ENCODE assay signal across 21 cellular contexts in genomic region chr3:112747624-112748023, GRCh38.
"Had no signal": no experiment of that assay in that cellular context is flagged by ENCODE, and none has a peak within 500 bp of the region (broad histone marks: within the 10 kb centered on the region; RNA-seq: fewer than 3 reads in every experiment).

No MANE protein-coding gene starts in this region.

- H3K36me3 ChIP-seq: colonic mucosa, ovary, right atrium auricular region, sigmoid colon had no signal

- H3K9me3 Mint-ChIP-seq: naive thymus-derived CD8-positive, alpha-beta T cell; neural crest cell had no signal

- H3K4me3 Mint-ChIP-seq: naive thymus-derived CD8-positive, alpha-beta T cell; neural crest cell had no signal

- H3K27me3 Mint-ChIP-seq: naive thymus-derived CD8-positive, alpha-beta T cell had no signal

- H3K27me3 ChIP-seq: colonic mucosa, foreskin keratinocyte, hepatocyte, ovary, right atrium auricular region, sigmoid colon had no signal

- H3K36me3 Mint-ChIP-seq: naive thymus-derived CD8-positive, alpha-beta T cell had no signal

- H3K9me3 ChIP-seq: colonic mucosa, ovary, right atrium auricular region, sigmoid colon had no signal

- H3K4me1 ChIP-seq: colonic mucosa had no signal

- H3K4me3 ChIP-seq: colonic mucosa, hepatocyte, lung, ovary, right atrium auricular region, sigmoid colon, skin epidermis had no signal

- DNase-seq: colonic mucosa; dermis blood vessel endothelial cell; erythroblast; foreskin keratinocyte; head of caudate nucleus; kidney; left cardiac atrium; left ventricle myocardium superior; mesendoderm; naive thymus-derived CD8-positive, alpha-beta T cell; nucleus accumbens; ovary; sigmoid colon; stimulated activated CD4-positive, alpha-beta T cell treated with anti-CD3 and anti-CD28 coated beads, Interleukin-2, amount 100 ng/mL, for 24 hours; stimulated activated naive CD4-positive, alpha-beta T cell treated with Interleukin-2 at 50 U/mL for 16 hours; trophoblast cell had no signal

- H3K27ac Mint-ChIP-seq: naive thymus-derived CD8-positive, alpha-beta T cell had no signal

- H3K27ac ChIP-seq: colonic mucosa, foreskin keratinocyte, ovary, right atrium auricular region had no signal

- ATAC-seq: foreskin keratinocyte; left ventricle myocardium superior; naive thymus-derived CD8-positive, alpha-beta T cell had no signal

- H3K4me1 Mint-ChIP-seq: naive thymus-derived CD8-positive, alpha-beta T cell had no signal
